Comparison of ENCODE assay signal across 8 cellular contexts in genomic region chr15:72155635-72156616, GRCh38. TPM values are rescaled to one million over a fixed set of nuclear protein-coding genes. Genes with fewer than 3 reads are reported as not detected.
DNase-seq lines count a peak whose midpoint lies in the region; ATAC-seq and TF ChIP-seq lines count a peak whose summit lies in the region.

No MANE protein-coding gene starts in this region.

- no peaks in the 10 kb centered on the region for H4K20me1 ChIP-seq in Loucy (ENCODE audit: insufficient read depth, low read length, poor library complexity, severe bottlenecking)

- no peaks in the 10 kb centered on the region for H3K9me2 ChIP-seq in Loucy (replicated peaks; ENCODE audit: low read depth, low read length)

- WGBS in gastroesophageal sphincter (ENCODE audit: low coverage in 1 of 2), 2 donors, result 1 to 3% methylated on average over 14 to 15 of the region's 19 CpGs

- peak overlapping the region; percentile 21 for H3K9ac ChIP-seq in Loucy (ENCODE audit: low read depth, low read length, poor library complexity, severe bottlenecking)

- no peaks in the 10 kb centered on the region for H3K79me2 ChIP-seq in Loucy (ENCODE audit: insufficient read depth, low read length)

- H3F3A ChIP-seq in Loucy (ENCODE audit: low read depth), result no peaks in the 10 kb centered on the region

- peak overlapping the region; percentile 74 for H3K4me3 ChIP-seq in BE2C (ENCODE audit: low read depth, low read length)
- no peak overlapping the region for H3K4me3 ChIP-seq in Loucy (ENCODE audit: low read length, poor library complexity, severe bottlenecking)
- H3K4me3 ChIP-seq in SJCRH30, result peak overlapping the region; percentile 58
- H3K4me3 ChIP-seq in gastroesophageal sphincter, result peak overlapping the region; percentile 57 to 61

- H3K9me3 ChIP-seq in BE2C (no peaks in the 10 kb centered on the region), Loucy (ENCODE audit: insufficient read depth, low read depth, low read length) (no peaks in the 10 kb centered on the region), SJCRH30 (replicated peaks) (no peaks in the 10 kb centered on the region), gastroesophageal sphincter (no peaks in the 10 kb centered on the region)

- H3K4me1 ChIP-seq in BE2C (no peaks in the 10 kb centered on the region), Loucy (ENCODE audit: insufficient read depth, low read length, poor library complexity, severe bottlenecking) (peaks cover 4% of the 10 kb centered on the region), SJCRH30 (peaks cover 11% of the 10 kb centered on the region), gastroesophageal sphincter (peaks cover 0 to 43% (median 6%) of the 10 kb centered on the region in 3 donors)

- H3K27me3 ChIP-seq in BE2C (no peaks in the 10 kb centered on the region), Loucy (ENCODE audit: insufficient read depth, low read length, poor library complexity, severe bottlenecking) (no peaks in the 10 kb centered on the region), SJCRH30 (no peaks in the 10 kb centered on the region), gastroesophageal sphincter (no peaks in the 10 kb centered on the region)

- peak; percentile 84 for DNase-seq in BE2C
- peak; percentile 86 to 96 for DNase-seq in SJCRH30
- DNase-seq in activated naive CD4-positive, alpha-beta T cell treated with Interleukin-2 at 50 U/mL for 16 hours, result peak; percentile 83
- DNase-seq in non-pigmented ciliary epithelial cell (ENCODE audit: low read depth), result peak; percentile 42
- peak; percentile 71 for DNase-seq in stromal cell of bone marrow (ENCODE audit: low read depth)

- TF ChIP-seq CTCF in BE2C (IDR thresholded peaks at IDR 0.05; ENCODE audit: low read depth, low read length) (peak; percentile 99), Loucy (conservative IDR thresholded peaks at IDR 0.05; ENCODE audit: low read length) (peak; percentile 96), gastroesophageal sphincter (IDR thresholded peaks at IDR 0.05) (peak; percentile 71 to 93 (median 88))

- H3K36me3 ChIP-seq in BE2C, result no peaks in the 10 kb centered on the region
- no peaks in the 10 kb centered on the region for H3K36me3 ChIP-seq in Loucy (ENCODE audit: insufficient read depth, low read length)
- no peaks in the 10 kb centered on the region for H3K36me3 ChIP-seq in SJCRH30
- H3K36me3 ChIP-seq in gastroesophageal sphincter, result no peaks in the 10 kb centered on the region

- peak overlapping the region; percentile 20 for H3K4me2 ChIP-seq in Loucy (ENCODE audit: low read depth, low read length, poor library complexity, severe bottlenecking)

- no peak for TF ChIP-seq EP300 in gastroesophageal sphincter (IDR thresholded peaks at IDR 0.05)

- no peak for TF ChIP-seq POLR2A in gastroesophageal sphincter (IDR thresholded peaks at IDR 0.05)

- H2AFZ ChIP-seq in Loucy (ENCODE audit: low read length), result peak overlapping the region; percentile 78

- H3K27ac ChIP-seq in SJCRH30, result peak overlapping the region; percentile 40
- H3K27ac ChIP-seq in gastroesophageal sphincter, result peak overlapping the region; percentile 86 to 92 (median 88)

- ATAC-seq in GM19467 (IDR thresholded peaks at IDR 0.05; ENCODE audit: unreplicated experiment) (peak; percentile 75), gastroesophageal sphincter (peak; percentile 90)

RNA-seq across cellular contexts. Expression of gene SENP8, which starts 37.7 kb away (rescaled TPM):
- polyA plus RNA-seq in BE2C (2012; ENCODE audit: insufficient read depth, insufficient read length, low read depth), result 1.3 TPM
- total RNA-seq in SJCRH30 (2014; rRNA removed; shearing (Covaris generic)), result 6.1 and 7.7 TPM in 2 replicates
- total RNA-seq in gastroesophageal sphincter, result 1 to 10 TPM in 3 of 4 donors, under 1 TPM in 1; 0.92 to 2.8 (median 2.1) TPM

RNA-seq across cellular contexts. Expression of gene MYO9A, which starts 38.0 kb away (rescaled TPM):
- polyA plus RNA-seq in BE2C (2012; ENCODE audit: insufficient read depth, insufficient read length, low read depth), result 4.1 TPM
- total RNA-seq in SJCRH30 (2014; rRNA removed; shearing (Covaris generic)), result 34.4 and 37.2 TPM in 2 replicates
- 100 to 1,000 TPM in 2 of 4 donors, 10 to 100 TPM in 2; 74.5 to 118 (median 108) TPM for total RNA-seq in gastroesophageal sphincter

RNA-seq across cellular contexts. Expression of gene GRAMD2A, which starts 41.7 kb away (rescaled TPM):
- 0.93 TPM for polyA plus RNA-seq in BE2C (2012; ENCODE audit: insufficient read depth, insufficient read length, low read depth)
- 0.35 TPM in 1 of 2 replicates, not detected in the other for total RNA-seq in SJCRH30 (2014; rRNA removed; shearing (Covaris generic))
- total RNA-seq in gastroesophageal sphincter, result under 1 TPM in 2 of 4 donors, not detected in 2; 0.39 to 0.64 TPM
